In the genomic region with DNA sequence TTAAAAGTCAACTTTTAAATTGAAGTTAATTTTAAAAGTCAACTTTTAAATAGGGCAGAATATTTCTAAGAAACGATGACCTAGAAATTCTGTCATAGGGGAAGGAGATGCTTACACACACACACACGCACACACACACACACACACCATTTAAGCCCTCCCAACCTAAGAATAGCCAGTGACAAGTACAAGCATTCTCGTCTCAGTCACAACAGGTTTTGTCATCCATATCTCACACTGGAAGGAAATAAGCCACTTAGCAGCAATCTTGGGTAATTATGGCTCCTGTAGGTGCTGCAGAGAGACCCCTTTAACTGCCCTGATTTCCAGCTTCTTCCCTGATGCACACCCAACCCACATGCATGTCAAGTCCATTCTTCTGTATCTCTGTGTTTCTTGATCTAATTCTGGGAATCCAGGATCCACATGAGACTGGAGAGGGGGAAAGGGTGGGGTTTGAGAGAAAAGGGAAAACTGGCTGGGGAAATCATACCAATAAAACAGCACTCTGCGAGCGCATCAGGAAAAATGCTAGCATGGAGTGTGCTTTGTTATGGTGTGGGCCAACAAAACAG, we compare ENCODE assay signal across 25 cellular contexts.
A peak's percentile ranks its signal among the peaks of the same experiment; 100 is the strongest.
DNase-seq lines count a peak whose midpoint lies in the region; ATAC-seq, FAIRE-seq and TF ChIP-seq lines count a peak whose summit lies in the region.
"Had no signal": no experiment of that assay in that cellular context is flagged by ENCODE, and none has a peak within 500 bp of the region (broad histone marks: within the 10 kb centered on the region; RNA-seq: fewer than 3 reads in every experiment).

No MANE protein-coding gene starts in this region.

- peaks cover 21% of the 10 kb centered on the region for H3K4me1 Mint-ChIP-seq in astrocyte (ENCODE audit: low read depth, unreplicated experiment)
- no peaks in the 10 kb centered on the region for H3K4me1 Mint-ChIP-seq in activated naive CD8-positive, alpha-beta T cell treated with anti-CD3 and anti-CD28 coated beads, Interleukin-2, amount 50 U/mL, for 24 hours
- H3K4me1 Mint-ChIP-seq: memory B cell; stimulated activated effector memory CD8-positive, alpha-beta T cell treated with anti-CD3 and anti-CD28 coated beads, Interleukin-12 subunit alpha, Interleukin-12 subunit beta, amount 100 ng/mL, for 72 hours had no signal

- no peak overlapping the region for H3K14ac ChIP-seq in neuronal stem cell (ENCODE audit: low read length)

- H4K20me1 ChIP-seq in astrocyte (ENCODE audit: insufficient read depth, low read length) = no peaks in the 10 kb centered on the region
- H4K20me1 ChIP-seq: BLaER1 had no signal

- ATAC-seq in left ventricle myocardium superior (peak; percentile 69), omental fat pad (ENCODE audit: low FRiP score) (no peak)
- ATAC-seq in activated naive CD8-positive, alpha-beta T cell treated with anti-CD3 and anti-CD28 coated beads, Interleukin-2, amount 50 U/mL, for 24 hours = no peak
- ATAC-seq: activated T-cell treated with anti-CD3 and anti-CD28 coated beads, Interleukin-2, amount 50 U/mL, for 4 hours; stimulated activated effector memory CD8-positive, alpha-beta T cell treated with anti-CD3 and anti-CD28 coated beads, Interleukin-12 subunit alpha, Interleukin-12 subunit beta, amount 100 ng/mL, for 72 hours had no signal

- H3K36me3 Mint-ChIP-seq in astrocyte (ENCODE audit: low read depth, unreplicated experiment) = no peaks in the 10 kb centered on the region
- H3K36me3 Mint-ChIP-seq in activated naive CD8-positive, alpha-beta T cell treated with anti-CD3 and anti-CD28 coated beads, Interleukin-2, amount 50 U/mL, for 24 hours (ENCODE audit: low read depth) = no peaks in the 10 kb centered on the region
- H3K36me3 Mint-ChIP-seq: memory B cell; stimulated activated effector memory CD8-positive, alpha-beta T cell treated with anti-CD3 and anti-CD28 coated beads, Interleukin-12 subunit alpha, Interleukin-12 subunit beta, amount 100 ng/mL, for 72 hours had no signal

- no peak overlapping the region for H2BK5ac ChIP-seq in neuronal stem cell (ENCODE audit: low read length)

- peak overlapping the region; percentile 51 for H3K27ac ChIP-seq in HUES48 (ENCODE audit: low read depth, low read length)
- H3K27ac ChIP-seq in astrocyte (ENCODE audit: low read depth, low read length) = no peak overlapping the region
- H3K27ac ChIP-seq in neuronal stem cell (replicated peaks; ENCODE audit: low read length) = no peak overlapping the region
- H3K27ac ChIP-seq: BLaER1, SK-N-MC, upper lobe of right lung had no signal

- H3K4me2 ChIP-seq in astrocyte (ENCODE audit: low read length) (no peak overlapping the region), neuronal stem cell (ENCODE audit: insufficient read depth, low read length, poor library complexity, severe bottlenecking) (no peak overlapping the region)
- H3K4me2 ChIP-seq: BLaER1 had no signal

- H2AFZ ChIP-seq in astrocyte (ENCODE audit: low read depth, low read length) (no peak overlapping the region), neuronal stem cell (ENCODE audit: low read length) (peak overlapping the region; percentile 53)

- H3K27ac Mint-ChIP-seq in astrocyte (ENCODE audit: unreplicated experiment) = peak overlapping the region; percentile 59
- no peak overlapping the region for H3K27ac Mint-ChIP-seq in activated naive CD8-positive, alpha-beta T cell treated with anti-CD3 and anti-CD28 coated beads, Interleukin-2, amount 50 U/mL, for 24 hours
- H3K27ac Mint-ChIP-seq: memory B cell; stimulated activated effector memory CD8-positive, alpha-beta T cell treated with anti-CD3 and anti-CD28 coated beads, Interleukin-12 subunit alpha, Interleukin-12 subunit beta, amount 100 ng/mL, for 72 hours had no signal

- no peak overlapping the region for H2BK120ac ChIP-seq in neuronal stem cell (ENCODE audit: low read depth, low read length)

- FAIRE-seq in astrocyte (lab: Jason Lieb, UNC) = no peak
- FAIRE-seq: G401.6, HTR-8/SVneo, TTC549 had no signal

- no peaks in the 10 kb centered on the region for H3K9me3 Mint-ChIP-seq in astrocyte (ENCODE audit: unreplicated experiment)
- no peaks in the 10 kb centered on the region for H3K9me3 Mint-ChIP-seq in activated naive CD8-positive, alpha-beta T cell treated with anti-CD3 and anti-CD28 coated beads, Interleukin-2, amount 50 U/mL, for 24 hours
- H3K9me3 Mint-ChIP-seq: activated T-cell treated with anti-CD3 and anti-CD28 coated beads, Interleukin-2, amount 50 U/mL, for 4 hours; memory B cell had no signal

- peaks cover 9% of the 10 kb centered on the region for H3K4me1 ChIP-seq in HUES48 (ENCODE audit: control insufficient read depth, insufficient read depth, low read length)
- H3K4me1 ChIP-seq in astrocyte (ENCODE audit: insufficient read depth, low read length) = no peaks in the 10 kb centered on the region
- peaks cover 0 to 15% of the 10 kb centered on the region in 2 donors for H3K4me1 ChIP-seq in neuronal stem cell (ENCODE audit: control insufficient read depth in 2 of 2, insufficient read depth in 1 of 2, low read depth in 1 of 2, low read length in 2 of 2)
- H3K4me1 ChIP-seq: upper lobe of right lung had no signal

- no peak for DNase-seq in astrocyte (ENCODE audit: low read depth)
- DNase-seq in left ventricle myocardium superior = no peak
- DNase-seq in neuronal stem cell (ENCODE audit: low spot score) = no peak
- DNase-seq in inferior parietal cortex (ENCODE audit: extremely low spot score) = no peak
- DNase-seq in omental fat pad (ENCODE audit: low spot score) = no peak
- DNase-seq in retina = no peak
- DNase-seq in activated naive CD8-positive, alpha-beta T cell treated with anti-CD3 and anti-CD28 coated beads, Interleukin-2, amount 50 U/mL, for 24 hours = no peak
- DNase-seq: activated T-cell treated with anti-CD3 and anti-CD28 coated beads, Interleukin-2, amount 50 U/mL, for 4 hours; effector CD8-positive, alpha-beta T cell; KBM-7; NCI-H1105; NCI-H187 treated with DMSO at 0.1 percent for 48 hours; NCI-H226; NCI-H69; stimulated activated CD4-positive, alpha-beta T cell treated with anti-CD3 and anti-CD28 coated beads, Interleukin-12 subunit alpha, Interleukin-12 subunit beta, amount 100 ng/mL, for 4 hours; stimulated activated CD4-positive, alpha-beta T cell treated with anti-CD3 and anti-CD28 coated beads, Interleukin-4, amount 100 ng/mL, for 24 hours; upper lobe of right lung had no signal

- H3K4me3 ChIP-seq in HUES48 (ENCODE audit: low read depth, low read length) = no peak overlapping the region
- no peak overlapping the region for H3K4me3 ChIP-seq in astrocyte (ENCODE audit: insufficient read depth, low read depth, low read length)
- H3K4me3 ChIP-seq in neuronal stem cell (ENCODE audit: low read length in 2 of 2) = no peak overlapping the region
- H3K4me3 ChIP-seq: BLaER1, SK-N-MC, upper lobe of right lung had no signal

- no peak overlapping the region for H2BK12ac ChIP-seq in neuronal stem cell (ENCODE audit: low read length)

- H3K18ac ChIP-seq in neuronal stem cell (ENCODE audit: low read length) = no peak overlapping the region

- H3K79me2 ChIP-seq in astrocyte (ENCODE audit: insufficient read depth, low read length) = no peaks in the 10 kb centered on the region

- H4K8ac ChIP-seq in neuronal stem cell (ENCODE audit: low read depth, low read length) = no peak overlapping the region

- H3K27me3 ChIP-seq in HUES48 (ENCODE audit: control insufficient read depth, insufficient read depth, low read length) (no peaks in the 10 kb centered on the region), astrocyte (ENCODE audit: insufficient read depth, low read length) (no peaks in the 10 kb centered on the region), neuronal stem cell (ENCODE audit: control insufficient read depth in 3 of 3, insufficient read depth in 3 of 3, low read depth in 1 of 3, low read length in 3 of 3) (no peaks in the 10 kb centered on the region)
- H3K27me3 ChIP-seq: BLaER1, upper lobe of right lung had no signal

- H3K9me3 ChIP-seq in HUES48 (ENCODE audit: control insufficient read depth, insufficient read depth, low read length) (no peaks in the 10 kb centered on the region), astrocyte (ENCODE audit: insufficient read depth, low read depth, low read length) (no peaks in the 10 kb centered on the region), neuronal stem cell (replicated peaks in 1 of 2; ENCODE audit: control insufficient read depth in 2 of 2, insufficient read depth in 1 of 2, low read depth in 1 of 2, low read length in 2 of 2) (peaks cover 0 to 2% of the 10 kb centered on the region in 2 donors)
- H3K9me3 ChIP-seq: BLaER1, upper lobe of right lung had no signal

- no peak for TF ChIP-seq CTCF in astrocyte (IDR thresholded peaks at IDR 0.05; ENCODE audit: insufficient read depth, low read depth, low read length)
- TF ChIP-seq CTCF in omental fat pad (IDR thresholded peaks at IDR 0.05) = no peak

- H3K36me3 ChIP-seq in HUES48 (ENCODE audit: control insufficient read depth, insufficient read depth, low read length) (no peaks in the 10 kb centered on the region), astrocyte (ENCODE audit: insufficient read depth, low read length) (no peaks in the 10 kb centered on the region), neuronal stem cell (replicated peaks in 1 of 2; ENCODE audit: control insufficient read depth in 2 of 2, insufficient read depth in 2 of 2, low read length in 2 of 2) (no peaks in the 10 kb centered on the region)
- H3K36me3 ChIP-seq: BLaER1, upper lobe of right lung had no signal

- no peak overlapping the region for H3K4ac ChIP-seq in neuronal stem cell (ENCODE audit: low read length)

- H3K79me1 ChIP-seq in neuronal stem cell (ENCODE audit: low read depth, low read length) = no peaks in the 10 kb centered on the region

- WGBS in neuronal stem cell (ENCODE audit: extremely low coverage in 2 of 2, insufficient read length in 2 of 2, insufficient replicate concordance in 1 of 2), 2 donors = no CpG with 5 or more reads among the region's 5 CpGs

- H4K91ac ChIP-seq in neuronal stem cell (ENCODE audit: low read depth, low read length, poor library complexity) = peak overlapping the region; percentile 46

- H3K27me3 Mint-ChIP-seq in astrocyte (ENCODE audit: low read depth, unreplicated experiment) = no peaks in the 10 kb centered on the region
- peaks cover 1% of the 10 kb centered on the region for H3K27me3 Mint-ChIP-seq in activated naive CD8-positive, alpha-beta T cell treated with anti-CD3 and anti-CD28 coated beads, Interleukin-2, amount 50 U/mL, for 24 hours

- no peak overlapping the region for H3K4me3 Mint-ChIP-seq in astrocyte (ENCODE audit: unreplicated experiment)
- H3K4me3 Mint-ChIP-seq in activated naive CD8-positive, alpha-beta T cell treated with anti-CD3 and anti-CD28 coated beads, Interleukin-2, amount 50 U/mL, for 24 hours = no peak overlapping the region
- H3K4me3 Mint-ChIP-seq: activated T-cell treated with anti-CD3 and anti-CD28 coated beads, Interleukin-2, amount 50 U/mL, for 4 hours; memory B cell; stimulated activated effector memory CD8-positive, alpha-beta T cell treated with anti-CD3 and anti-CD28 coated beads, Interleukin-12 subunit alpha, Interleukin-12 subunit beta, amount 100 ng/mL, for 72 hours had no signal

- no peak overlapping the region for H2AK5ac ChIP-seq in neuronal stem cell (ENCODE audit: low read depth, low read length)

- intact Hi-C loops in left ventricle myocardium superior (cut with micrococcal nuclease) = no loop called here

- no peak overlapping the region for H2BK15ac ChIP-seq in neuronal stem cell (ENCODE audit: low read length)

- H3K9ac ChIP-seq in HUES48 (ENCODE audit: low read depth, low read length) = no peak overlapping the region
- no peak overlapping the region for H3K9ac ChIP-seq in astrocyte (ENCODE audit: low read length)
- H3K9ac ChIP-seq in neuronal stem cell (ENCODE audit: low read depth, low read length, poor library complexity) = no peak overlapping the region
- H3K9ac ChIP-seq: BLaER1 had no signal

- H3K23ac ChIP-seq in neuronal stem cell (ENCODE audit: low read depth, low read length, poor library complexity) = no peak overlapping the region
